20 cellular contexts compared by ENCODE assay signal in the genomic region with DNA sequence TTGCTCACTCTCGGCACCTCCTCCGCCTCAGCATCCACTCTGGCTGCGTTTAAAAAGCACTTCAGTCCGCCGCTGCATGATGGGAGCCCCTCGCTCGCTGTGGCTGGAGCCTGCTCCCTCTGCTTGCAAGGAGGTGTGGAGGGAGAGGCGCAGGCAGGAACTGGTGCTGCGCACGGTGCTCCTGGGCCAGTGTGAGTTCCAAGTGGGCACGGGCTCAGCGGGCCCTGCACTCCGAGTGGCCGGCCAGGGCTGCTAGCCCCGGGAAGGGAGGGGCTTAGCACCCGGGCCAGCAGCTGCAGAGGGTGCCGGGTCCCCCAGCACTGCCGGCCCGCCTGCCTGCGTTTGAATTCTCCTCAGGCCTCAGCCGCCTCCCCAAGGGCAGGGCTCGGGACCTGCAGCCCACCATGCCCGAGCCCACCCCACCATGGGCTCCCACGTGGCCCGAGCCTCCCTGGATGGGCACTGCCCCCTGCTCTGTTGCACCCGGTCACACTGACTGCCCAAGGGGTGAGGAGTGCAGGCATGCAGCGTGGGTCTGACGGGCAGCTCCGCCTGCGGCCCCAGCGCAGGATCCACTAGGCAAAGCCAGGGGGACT.
DNase-seq lines count a peak whose midpoint lies in the region; ATAC-seq and TF ChIP-seq lines count a peak whose summit lies in the region.
"Had no signal": no experiment of that assay in that cellular context is flagged by ENCODE, and none has a peak within 500 bp of the region (broad histone marks: within the 10 kb centered on the region; RNA-seq: fewer than 3 reads in every experiment).

No MANE protein-coding gene starts in this region.

- intact Hi-C loops in Right ventricle myocardium inferior (cut with DNase I) (no loop called here), left ventricle myocardium inferior (cut with micrococcal nuclease) (no loop called here)

- H3K9me3 ChIP-seq in left ventricle myocardium inferior (replicated peaks) (peaks cover 5% of the 10 kb centered on the region), neuronal stem cell (replicated peaks in 1 of 2; ENCODE audit: control insufficient read depth in 2 of 2, insufficient read depth in 1 of 2, low read depth in 1 of 2, low read length in 2 of 2) (peaks cover 0 to 1% of the 10 kb centered on the region in 2 donors)

- H2BK12ac ChIP-seq in neuronal stem cell (ENCODE audit: low read length), result peak overlapping the region; percentile 73

- DNase-seq in Right ventricle myocardium inferior (ENCODE audit: missing footprints) (peak; percentile 45), left ventricle myocardium inferior (no peak), Daoy (ENCODE audit: low read depth) (peak; percentile 1), neuronal stem cell (ENCODE audit: low spot score) (no peak), putamen (ENCODE audit: low spot score) (no peak), osteocyte (ENCODE audit: extremely low spot score, unreplicated experiment) (no peak)
- DNase-seq: 8988T; CD4-positive, alpha-beta memory T cell; DMS153; DMS79; EL; GOT3; H7; HFFc6; IMR-90 had no signal

- no CpG with 5 or more reads among the region's 31 CpGs for WGBS in neuronal stem cell (ENCODE audit: extremely low coverage in 2 of 2, insufficient read length in 2 of 2, insufficient replicate concordance in 1 of 2), 2 donors

- H4K8ac ChIP-seq in neuronal stem cell (ENCODE audit: low read depth, low read length), result no peak overlapping the region

- no peak overlapping the region for H2BK15ac ChIP-seq in neuronal stem cell (ENCODE audit: low read length)

- H3K27ac ChIP-seq in left ventricle myocardium inferior (replicated peaks) (no peak overlapping the region), neuronal stem cell (replicated peaks; ENCODE audit: low read length) (no peak overlapping the region)
- H3K27ac ChIP-seq: BLaER1 had no signal

- H3K27me3 ChIP-seq in left ventricle myocardium inferior (ENCODE audit: low read depth) (no peaks in the 10 kb centered on the region), neuronal stem cell (ENCODE audit: control insufficient read depth in 3 of 3, insufficient read depth in 3 of 3, low read depth in 1 of 3, low read length in 3 of 3) (no peaks in the 10 kb centered on the region)
- H3K27me3 ChIP-seq: BLaER1 had no signal

- ATAC-seq in Right ventricle myocardium inferior, result no peak
- no peak for ATAC-seq in HG03139 (IDR thresholded peaks at IDR 0.05; ENCODE audit: unreplicated experiment)
- ATAC-seq: GM12878, HCT116 had no signal

- H3K14ac ChIP-seq in neuronal stem cell (ENCODE audit: low read length), result no peak overlapping the region

- no peak overlapping the region for H2BK5ac ChIP-seq in neuronal stem cell (ENCODE audit: low read length)

- no peak overlapping the region for H3K4me3 Mint-ChIP-seq in osteocyte (ENCODE audit: unreplicated experiment)
- H3K4me3 Mint-ChIP-seq: CD14-positive monocyte; CD4-positive, alpha-beta memory T cell; HFFc6 had no signal

- H3K27me3 Mint-ChIP-seq in osteocyte (ENCODE audit: unreplicated experiment), result no peaks in the 10 kb centered on the region
- H3K27me3 Mint-ChIP-seq: CD4-positive, alpha-beta memory T cell had no signal

- H3K36me3 Mint-ChIP-seq in osteocyte (ENCODE audit: unreplicated experiment), result no peaks in the 10 kb centered on the region
- H3K36me3 Mint-ChIP-seq: CD14-positive monocyte; CD4-positive, alpha-beta memory T cell had no signal

- no peak overlapping the region for H3K18ac ChIP-seq in neuronal stem cell (ENCODE audit: low read length)

- H2BK120ac ChIP-seq in neuronal stem cell (ENCODE audit: low read depth, low read length), result no peak overlapping the region

- peaks cover 37% of the 10 kb centered on the region for H3K9me3 Mint-ChIP-seq in osteocyte (ENCODE audit: unreplicated experiment)

- no peak overlapping the region for H4K91ac ChIP-seq in neuronal stem cell (ENCODE audit: low read depth, low read length, poor library complexity)

- no peak overlapping the region for H3K23ac ChIP-seq in neuronal stem cell (ENCODE audit: low read depth, low read length, poor library complexity)

- H3K36me3 ChIP-seq in left ventricle myocardium inferior (no peaks in the 10 kb centered on the region), neuronal stem cell (replicated peaks in 1 of 2; ENCODE audit: control insufficient read depth in 2 of 2, insufficient read depth in 2 of 2, low read length in 2 of 2) (no peaks in the 10 kb centered on the region)
- H3K36me3 ChIP-seq: BLaER1 had no signal

- H3K4me1 ChIP-seq in left ventricle myocardium inferior, result no peaks in the 10 kb centered on the region
- no peaks in the 10 kb centered on the region for H3K4me1 ChIP-seq in neuronal stem cell (ENCODE audit: control insufficient read depth in 2 of 2, insufficient read depth in 1 of 2, low read depth in 1 of 2, low read length in 2 of 2)
- H3K4me1 ChIP-seq: BLaER1 had no signal

- H2AFZ ChIP-seq in neuronal stem cell (ENCODE audit: low read length), result no peak overlapping the region

- H3K4me3 ChIP-seq in left ventricle myocardium inferior (no peak overlapping the region), neuronal stem cell (ENCODE audit: low read length in 2 of 2) (no peak overlapping the region)
- H3K4me3 ChIP-seq: BLaER1, GM12878 had no signal

- H3K4ac ChIP-seq in neuronal stem cell (ENCODE audit: low read length), result no peak overlapping the region

- no peak overlapping the region for H2AK5ac ChIP-seq in neuronal stem cell (ENCODE audit: low read depth, low read length)

- H3K4me1 Mint-ChIP-seq in osteocyte (ENCODE audit: unreplicated experiment), result no peaks in the 10 kb centered on the region
- H3K4me1 Mint-ChIP-seq: CD14-positive monocyte; CD4-positive, alpha-beta memory T cell had no signal

- no peak overlapping the region for H3K4me2 ChIP-seq in neuronal stem cell (ENCODE audit: insufficient read depth, low read length, poor library complexity, severe bottlenecking)
- H3K4me2 ChIP-seq: BLaER1 had no signal

- H3K9ac ChIP-seq in neuronal stem cell (ENCODE audit: low read depth, low read length, poor library complexity), result peak overlapping the region; percentile 60
- H3K9ac ChIP-seq: BLaER1 had no signal

- TF ChIP-seq CTCF in left ventricle myocardium inferior (IDR thresholded peaks at IDR 0.05; ENCODE audit: borderline replicate concordance) (no peak), osteocyte (IDR thresholded peaks at IDR 0.05) (no peak)

- H3K79me1 ChIP-seq in neuronal stem cell (ENCODE audit: low read depth, low read length), result no peaks in the 10 kb centered on the region

- H3K27ac Mint-ChIP-seq in osteocyte (ENCODE audit: unreplicated experiment), result no peak overlapping the region
- H3K27ac Mint-ChIP-seq: CD14-positive monocyte; CD4-positive, alpha-beta memory T cell; HFFc6 had no signal

Comparison
In these comparisons a context has a peak if more than half of its experiments do, and no peak if none do; other contexts are left out.
1. DNase-seq: peak in Right ventricle myocardium inferior (single experiment) and Daoy (single experiment); none in left ventricle myocardium inferior (single experiment), neuronal stem cell (single experiment), putamen (single experiment) and osteocyte (single experiment).